ENCODE assay signal across 21 cellular contexts in the genomic region with DNA sequence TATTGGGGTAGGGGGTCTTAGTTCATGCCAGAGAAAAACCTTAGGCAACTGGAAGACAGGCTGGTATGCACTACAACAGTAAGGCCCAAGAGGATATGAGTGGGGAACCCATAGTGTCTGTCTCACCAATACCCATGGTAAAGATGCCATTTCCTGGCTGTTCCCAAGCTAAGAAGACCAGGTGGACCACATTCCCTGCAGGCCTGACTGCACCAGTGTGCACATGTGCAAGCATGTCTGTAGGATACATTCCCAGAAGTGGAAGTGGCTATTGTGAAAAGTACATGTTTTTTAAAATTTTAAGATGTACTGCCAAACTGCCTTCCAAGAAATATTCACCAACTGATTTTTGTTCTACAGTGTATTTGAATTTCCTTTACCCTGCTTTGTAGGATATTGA.
"Had no signal": no experiment of that assay in that cellular context is flagged by ENCODE, and none has a peak within 500 bp of the region (broad histone marks: within the 10 kb centered on the region; RNA-seq: fewer than 3 reads in every experiment).

No MANE protein-coding gene starts in this region.

- H3K27ac ChIP-seq: esophagus squamous epithelium, lower lobe of right lung, neutrophil, pancreas, right lobe of liver, stomach, thyroid gland had no signal

- H3K9me3 ChIP-seq: esophagus squamous epithelium, lower lobe of right lung, neutrophil, pancreas, right lobe of liver, stomach, thyroid gland had no signal

- DNase-seq: cortex of kidney; effector CD4-positive, alpha-beta T cell; esophagus squamous epithelium; hypothalamus; immature natural killer cell; islet precursor cell; left ventricle myocardium superior; lower lobe of right lung; natural killer cell; pancreas; right lobe of liver; small intestine; stimulated activated CD4-positive, alpha-beta T cell treated with anti-CD3 and anti-CD28 coated beads, Interleukin-15, amount 100 ng/mL, for 24 hours; stimulated activated CD4-positive, alpha-beta T cell treated with anti-CD3 and anti-CD28 coated beads, Interleukin-4, amount 100 ng/mL, for 24 hours; stimulated activated naive CD4-positive, alpha-beta T cell treated with Interleukin-2 at 50 U/mL for 16 hours; stomach; thyroid gland had no signal

- H3K36me3 Mint-ChIP-seq: immature natural killer cell; memory B cell; natural killer cell; stimulated activated effector memory CD8-positive, alpha-beta T cell treated with anti-CD3 and anti-CD28 coated beads, Interleukin-12 subunit alpha, Interleukin-12 subunit beta, amount 100 ng/mL, for 72 hours; type B pancreatic cell had no signal

- H3K4me3 Mint-ChIP-seq: immature natural killer cell; memory B cell; natural killer cell; stimulated activated effector memory CD8-positive, alpha-beta T cell treated with anti-CD3 and anti-CD28 coated beads, Interleukin-12 subunit alpha, Interleukin-12 subunit beta, amount 100 ng/mL, for 72 hours; type B pancreatic cell had no signal

- H3K4me1 Mint-ChIP-seq: immature natural killer cell; memory B cell; natural killer cell; stimulated activated effector memory CD8-positive, alpha-beta T cell treated with anti-CD3 and anti-CD28 coated beads, Interleukin-12 subunit alpha, Interleukin-12 subunit beta, amount 100 ng/mL, for 72 hours had no signal

- H3K4me3 ChIP-seq: esophagus squamous epithelium, lower lobe of right lung, pancreas, right lobe of liver, stomach, thyroid gland had no signal

- H3K4me1 ChIP-seq: esophagus squamous epithelium, pancreas, right lobe of liver, thyroid gland had no signal

- H3K36me3 ChIP-seq: esophagus squamous epithelium, lower lobe of right lung, neutrophil, pancreas, right lobe of liver, stomach, thyroid gland had no signal

- H3K27ac Mint-ChIP-seq: immature natural killer cell; memory B cell; natural killer cell; stimulated activated effector memory CD8-positive, alpha-beta T cell treated with anti-CD3 and anti-CD28 coated beads, Interleukin-12 subunit alpha, Interleukin-12 subunit beta, amount 100 ng/mL, for 72 hours; type B pancreatic cell had no signal

- H3K27me3 Mint-ChIP-seq: type B pancreatic cell had no signal

- H3K27me3 ChIP-seq: esophagus squamous epithelium, neutrophil, pancreas, right lobe of liver, stomach, thyroid gland had no signal

- H3K9me3 Mint-ChIP-seq: immature natural killer cell; stimulated activated effector memory CD8-positive, alpha-beta T cell treated with anti-CD3 and anti-CD28 coated beads, Interleukin-12 subunit alpha, Interleukin-12 subunit beta, amount 100 ng/mL, for 72 hours; type B pancreatic cell had no signal

- ATAC-seq: left ventricle myocardium superior; lower lobe of right lung; natural killer cell; pancreas; right lobe of liver; stimulated activated effector memory CD8-positive, alpha-beta T cell treated with anti-CD3 and anti-CD28 coated beads, Interleukin-12 subunit alpha, Interleukin-12 subunit beta, amount 100 ng/mL, for 72 hours had no signal
